22 cellular contexts compared by ENCODE assay signal in the genomic region with DNA sequence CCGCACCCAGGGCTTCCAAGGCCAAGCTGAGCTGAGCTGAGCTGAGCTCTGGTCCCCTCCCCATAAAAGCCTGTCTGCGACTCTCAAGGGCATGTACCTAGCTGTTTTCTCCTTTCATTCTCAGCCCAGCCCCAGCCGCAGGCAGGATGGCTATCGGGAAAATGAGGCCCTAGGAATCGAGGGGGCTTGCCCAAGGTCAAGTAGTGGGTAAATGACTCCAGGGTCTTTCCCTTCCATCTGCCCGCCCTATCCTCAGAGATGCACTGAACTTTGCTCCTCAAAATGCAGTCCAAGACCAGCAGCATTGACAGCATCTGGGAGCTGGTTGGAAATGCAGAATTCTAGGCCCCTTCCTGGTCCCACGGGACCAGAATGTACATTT. TPM values are rescaled to one million over a fixed set of nuclear protein-coding genes. Genes with fewer than 3 reads are reported as not detected.
DNase-seq lines count a peak whose midpoint lies in the region; ATAC-seq, FAIRE-seq and TF ChIP-seq lines count a peak whose summit lies in the region.
"Had no signal": no experiment of that assay in that cellular context is flagged by ENCODE, and none has a peak within 500 bp of the region (broad histone marks: within the 10 kb centered on the region; RNA-seq: fewer than 3 reads in every experiment).

No MANE protein-coding gene starts in this region.

- H3K4ac ChIP-seq in H1 (replicated peaks; ENCODE audit: insufficient read length, low read depth, low read length) (no peak overlapping the region), neuronal stem cell (ENCODE audit: low read length) (no peak overlapping the region)

- H3K27ac ChIP-seq in right atrium auricular region (no peak overlapping the region), H1 (ENCODE audit: low read depth, low read length) (no peak overlapping the region), neuronal stem cell (replicated peaks; ENCODE audit: low read length) (peak overlapping the region; percentile 40), mammary epithelial cell (ENCODE audit: insufficient read depth, low read depth, low read length) (no peak overlapping the region)
- H3K27ac ChIP-seq: SJCRH30 had no signal

- POLR2A ChIA-PET in H1 (lab: Charles Lee; ENCODE audit: partially characterized antibody), result interaction anchor here (1.0 to 1.3 kb wide), 5 partner anchors 9 to 114 kb away, joined by 3 to 6 read pairs (median 3); no protein-coding TSS in a partner anchor

- H2BK12ac ChIP-seq in H1 (ENCODE audit: low read depth, low read length), result 0 out of 2 replicates have a peak overlapping the region, but pooled peaks have one; percentile 11
- peak overlapping the region; percentile 47 for H2BK12ac ChIP-seq in neuronal stem cell (ENCODE audit: low read length)

- H3K14ac ChIP-seq in H1 (ENCODE audit: insufficient read length), result no peak overlapping the region
- H3K14ac ChIP-seq in neuronal stem cell (ENCODE audit: low read length), result no peak overlapping the region

- H2BK5ac ChIP-seq in H1 (ENCODE audit: low read depth, low read length) (no peak overlapping the region), neuronal stem cell (ENCODE audit: low read length) (peak overlapping the region; percentile 56)

- H3K56ac ChIP-seq in H1 (replicated peaks; ENCODE audit: insufficient read length, low read depth, low read length), result no peak overlapping the region

- H2BK120ac ChIP-seq in H1 (replicated peaks; ENCODE audit: low read depth, low read length) (no peak overlapping the region), neuronal stem cell (ENCODE audit: low read depth, low read length) (peak overlapping the region; percentile 84)

- H3K79me2 ChIP-seq in H1 (ENCODE audit: control insufficient read depth in 1 of 2, insufficient read depth in 2 of 2, low read length in 2 of 2) (no peaks in the 10 kb centered on the region), mammary epithelial cell (ENCODE audit: insufficient read depth, low read length) (no peaks in the 10 kb centered on the region)

- no peaks in the 10 kb centered on the region for H4K20me1 ChIP-seq in H1 (replicated peaks in 1 of 2; ENCODE audit: control insufficient read depth in 1 of 2, insufficient read depth in 2 of 2, low read length in 2 of 2)
- no peaks in the 10 kb centered on the region for H4K20me1 ChIP-seq in mammary epithelial cell (ENCODE audit: insufficient read depth, low read length)

- in situ Hi-C loops in mammary epithelial cell (cut with MboI; ENCODE audit: low sequenced_read_pairs in 2 of 2), result no loop called here

- CTCF ChIA-PET in H1 (lab: Charles Lee; ENCODE audit: partially characterized antibody) (interaction anchor here (1.1 to 6.8 kb wide), 5 partner anchors 13 to 115 kb away, joined by 3 to 52 read pairs (median 5); no protein-coding TSS in a partner anchor), mammary epithelial cell (lab: Charles Lee; ENCODE audit: low non-redundant PET) (no interaction called here)

- H3K9me3 ChIP-seq in right atrium auricular region, result no peaks in the 10 kb centered on the region
- 0 out of 4 replicates have a peak, but pooled peaks cover 0 to 2% of the 10 kb centered on the region in 2 experiments for H3K9me3 ChIP-seq in H1 (ENCODE audit: insufficient read depth in 2 of 2, low read depth in 1 of 2, low read length in 1 of 2)
- H3K9me3 ChIP-seq in neuronal stem cell (replicated peaks in 1 of 2; ENCODE audit: control insufficient read depth in 2 of 2, insufficient read depth in 1 of 2, low read depth in 1 of 2, low read length in 2 of 2), result no peaks in the 10 kb centered on the region
- H3K9me3 ChIP-seq in mammary epithelial cell (replicated peaks; ENCODE audit: insufficient read depth, low read length), result no peaks in the 10 kb centered on the region
- H3K9me3 ChIP-seq: SJCRH30 had no signal

- H3K23me2 ChIP-seq in H1 (ENCODE audit: low read depth, low read length), result no peaks in the 10 kb centered on the region; the same call in 1 of the 2 replicates

- H3K23ac ChIP-seq in H1 (ENCODE audit: insufficient read length), result no peak overlapping the region
- no peak overlapping the region for H3K23ac ChIP-seq in neuronal stem cell (ENCODE audit: low read depth, low read length, poor library complexity)

- WGBS in H1 (ENCODE audit: extremely low coverage in 1 of 2, insufficient coverage in 1 of 2, insufficient read length in 1 of 2, insufficient replicate concordance in 2 of 2, low coverage in 1 of 2, low lambda C conversion rate in 2 of 2, missing lambda C conversion rate in 1 of 2), 2 experiments, result 82% methylated on average over 7 of the region's 7 CpGs; no CpG with 5 or more reads in 1 of the 2 experiments
- WGBS in neuronal stem cell (ENCODE audit: extremely low coverage in 2 of 2, insufficient read length in 2 of 2, insufficient replicate concordance in 1 of 2), 2 donors, result no CpG with 5 or more reads among the region's 7 CpGs
- WGBS in mammary epithelial cell (ENCODE audit: low coverage, missing lambda C conversion rate), result 62% methylated on average over 6 of the region's 7 CpGs

- FAIRE-seq in H1 (lab: Jason Lieb, UNC), result no peak
- FAIRE-seq: GM12891, GM18507 had no signal

- no peaks in the 10 kb centered on the region for H3K79me1 ChIP-seq in H1 (ENCODE audit: low read depth, low read length)
- H3K79me1 ChIP-seq in neuronal stem cell (ENCODE audit: low read depth, low read length), result no peaks in the 10 kb centered on the region

- no peaks in the 10 kb centered on the region for H3K36me3 ChIP-seq in right atrium auricular region
- H3K36me3 ChIP-seq in H1 (ENCODE audit: control insufficient read depth in 2 of 4, insufficient read depth in 4 of 4, low read length in 3 of 4), result no peaks in the 10 kb centered on the region
- no peaks in the 10 kb centered on the region for H3K36me3 ChIP-seq in neuronal stem cell (replicated peaks in 1 of 2; ENCODE audit: control insufficient read depth in 2 of 2, insufficient read depth in 2 of 2, low read length in 2 of 2)
- H3K36me3 ChIP-seq in mammary epithelial cell (ENCODE audit: insufficient read depth, low read length), result no peaks in the 10 kb centered on the region
- H3K36me3 ChIP-seq: SJCRH30 had no signal

- H2AK5ac ChIP-seq in H1 (ENCODE audit: low read depth, low read length) (no peak overlapping the region), neuronal stem cell (ENCODE audit: low read depth, low read length) (peak overlapping the region; percentile 0)

- 0 out of 2 replicates have a peak overlapping the region, but pooled peaks have one; percentile 61 for H2BK20ac ChIP-seq in H1 (ENCODE audit: low read length)

- BruUV-seq in mammary epithelial cell (replicated peaks; lab: Mats Ljungman, UMichigan), result no TSS peak

- no peak overlapping the region for H4K8ac ChIP-seq in H1 (ENCODE audit: extremely low read depth, insufficient read depth, low read length)
- H4K8ac ChIP-seq in neuronal stem cell (ENCODE audit: low read depth, low read length), result no peak overlapping the region

- H4K91ac ChIP-seq in H1 (replicated peaks; ENCODE audit: insufficient read length, low read length), result peak overlapping the region; percentile 48
- no peak overlapping the region for H4K91ac ChIP-seq in neuronal stem cell (ENCODE audit: low read depth, low read length, poor library complexity)

- no peak overlapping the region for H3K9ac ChIP-seq in H1 (replicated peaks in 1 of 4; ENCODE audit: extremely low read depth in 1 of 4, low read depth in 3 of 4, low read length in 3 of 4)
- H3K9ac ChIP-seq in neuronal stem cell (ENCODE audit: low read depth, low read length, poor library complexity), result no peak overlapping the region
- no peak overlapping the region for H3K9ac ChIP-seq in mammary epithelial cell (ENCODE audit: insufficient read depth, low read length)

- H3K4me3 ChIP-seq in right atrium auricular region, result no peak overlapping the region
- no peak overlapping the region for H3K4me3 ChIP-seq in H1 (ENCODE audit: extremely low read depth in 1 of 4, insufficient read depth in 2 of 4, low read depth in 3 of 4, low read length in 4 of 4)
- no peak overlapping the region for H3K4me3 ChIP-seq in neuronal stem cell (ENCODE audit: low read length in 2 of 2)
- no peak overlapping the region for H3K4me3 ChIP-seq in mammary epithelial cell (replicated peaks in 1 of 3; ENCODE audit: insufficient read depth in 1 of 3, low read depth in 2 of 3, low read length in 3 of 3)
- H3K4me3 ChIP-seq: SJCRH30 had no signal

- peak overlapping the region; percentile 3; the same call in 1 of the 2 replicates for H3K18ac ChIP-seq in H1 (ENCODE audit: extremely low read depth, low read length)
- no peak overlapping the region for H3K18ac ChIP-seq in neuronal stem cell (ENCODE audit: low read length)

- H2AFZ ChIP-seq in H1 (ENCODE audit: low read length) (peak overlapping the region; percentile 62; the same call in 1 of the 2 replicates), neuronal stem cell (ENCODE audit: low read length) (peak overlapping the region; percentile 51), mammary epithelial cell (ENCODE audit: low read depth, low read length) (no peak overlapping the region)

- peak; percentile 28 for DNase-seq in right atrium auricular region (ENCODE audit: low spot score)
- DNase-seq in Right ventricle myocardium superior, result no peak
- DNase-seq in H1 (ENCODE audit: low read depth in 1 of 2, low spot score in 2 of 2), result no peak
- no peak for DNase-seq in neuronal stem cell (ENCODE audit: low spot score)
- no peak for DNase-seq in SHP77 (lab: John Stamatoyannopoulos, UW)
- no peak for DNase-seq in NCI-H1092 (lab: John Stamatoyannopoulos, UW)
- DNase-seq in mammary epithelial cell, result no peak
- no peak for DNase-seq in NCI-H748 treated with DMSO at 0.1 percent for 48 hours (lab: John Stamatoyannopoulos, UW)
- DNase-seq: DMS 273 treated with DMSO at 0.1 percent for 48 hours; GF-D8; GOT3; HFFc6; NK-92 treated with Interleukin-12 subunit alpha and Interleukin-12 subunit beta, amount 100 ng/mL, for 24 hours; OCI-M1; RPMI8226; SJCRH30 had no signal

- no peaks in the 10 kb centered on the region for H3K4me1 ChIP-seq in right atrium auricular region
- H3K4me1 ChIP-seq in H1 (replicated peaks in 1 of 4; ENCODE audit: control insufficient read depth in 3 of 4, insufficient read depth in 4 of 4, low read length in 3 of 4), result peaks cover 0 to 18% (median 7%) of the 10 kb centered on the region in 4 experiments; a peak in 6 of 7 replicates
- H3K4me1 ChIP-seq in neuronal stem cell (ENCODE audit: control insufficient read depth in 2 of 2, insufficient read depth in 1 of 2, low read depth in 1 of 2, low read length in 2 of 2), result peaks cover 11 to 23% of the 10 kb centered on the region in 2 donors
- H3K4me1 ChIP-seq in mammary epithelial cell (ENCODE audit: insufficient read depth, low read length), result no peaks in the 10 kb centered on the region
- H3K4me1 ChIP-seq: SJCRH30 had no signal

- dilution Hi-C loops in mammary epithelial cell (cut with HindIII; ENCODE audit: low sequenced_read_pairs), result no loop called here

- intact Hi-C loops in Right ventricle myocardium superior (cut with DNase I), result no loop called here
- intact Hi-C loops in mammary epithelial cell (cut with micrococcal nuclease), result no loop called here

- ATAC-seq in Right ventricle myocardium superior (ENCODE audit: poor library complexity), result no peak

- no peaks in the 10 kb centered on the region for H3K27me3 ChIP-seq in right atrium auricular region
- peaks cover 0 to 2% (median 0%) of the 10 kb centered on the region in 4 experiments; a peak in 1 of 7 replicates for H3K27me3 ChIP-seq in H1 (replicated peaks in 1 of 4; ENCODE audit: control insufficient read depth in 3 of 4, extremely low read depth in 1 of 4, insufficient read depth in 3 of 4, low read length in 3 of 4)
- peaks cover 0 to 17% (median 0%) of the 10 kb centered on the region in 3 experiments for H3K27me3 ChIP-seq in neuronal stem cell (ENCODE audit: control insufficient read depth in 3 of 3, insufficient read depth in 3 of 3, low read depth in 1 of 3, low read length in 3 of 3)
- no peaks in the 10 kb centered on the region for H3K27me3 ChIP-seq in mammary epithelial cell (ENCODE audit: insufficient read depth, low read length)

- TF ChIP-seq POLR2A in H1 (IDR thresholded peaks at IDR 0.05; ENCODE audit: control extremely low read depth in 1 of 2, low read depth in 2 of 2, low read length in 2 of 2), result no peak

- H2BK15ac ChIP-seq in H1 (ENCODE audit: low read length) (no peak overlapping the region; the same call in 1 of the 2 replicates), neuronal stem cell (ENCODE audit: low read length) (peak overlapping the region; percentile 1)

- no peak overlapping the region for H4K5ac ChIP-seq in H1 (ENCODE audit: insufficient read length, low read depth, low read length)

- no peak for TF ChIP-seq EP300 in H1 (IDR thresholded peaks at IDR 0.05; ENCODE audit: borderline replicate concordance in 1 of 2, low read depth in 2 of 2, low read length in 2 of 2)

- TF ChIP-seq CTCF in right atrium auricular region (IDR thresholded peaks at IDR 0.05) (no peak), H1 (IDR thresholded peaks at IDR 0.05; ENCODE audit: control extremely low read depth in 1 of 3, insufficient read depth in 1 of 3, low read depth in 1 of 3, low read length in 3 of 3) (no peak), mammary epithelial cell (conservative IDR thresholded peaks at IDR 0.05 in 1 of 2, IDR thresholded peaks at IDR 0.05 in 1 of 2; ENCODE audit: extremely low read depth in 1 of 2, insufficient read depth in 1 of 2, low read depth in 1 of 2, low read length in 2 of 2) (no peak)

- TF ChIP-seq RAD21 in H1 (IDR thresholded peaks at IDR 0.05 in 1 of 2, conservative IDR thresholded peaks at IDR 0.05 in 1 of 2; ENCODE audit: low read depth in 2 of 2, low read length in 2 of 2), result no peak

- H3K4me2 ChIP-seq in H1 (ENCODE audit: insufficient read depth in 1 of 2, low read depth in 2 of 2, low read length in 2 of 2) (no peak overlapping the region), neuronal stem cell (ENCODE audit: insufficient read depth, low read length, poor library complexity, severe bottlenecking) (no peak overlapping the region), mammary epithelial cell (ENCODE audit: insufficient read depth, low read depth, low read length) (no peak overlapping the region)

RNA-seq across cellular contexts. Expression of gene ACCSL, which starts 43.3 kb away (rescaled TPM):
- total RNA-seq in right atrium auricular region (not detected), Right ventricle myocardium superior (not detected), mammary epithelial cell (not detected)
- total RNA-seq in H1 (2021; fragmentation: NEBNext Ultra II Directional; extraction: Animal tissue kit (Norgen Biotek cat#: 25700)), result not detected in 2 replicates
- polyA plus RNA-seq in H1 (2011; rRNA removed) (not detected in 2 replicates), mammary epithelial cell (not detected)
- not detected for polyA plus RNA-seq in H1 (2011; cell fraction: cytosol; rRNA removed)
- not detected for polyA plus RNA-seq in H1 (2011; cell fraction: nucleus; rRNA removed)
- not detected in 4 replicates for polyA plus RNA-seq in H1 (2012, experiment 1 of 2)
- polyA plus RNA-seq in H1 (2012, experiment 2 of 2), result not detected
- polyA plus RNA-seq in H1 (2013, experiment 1 of 2), result not detected
- not detected for polyA plus RNA-seq in H1 (2013, experiment 2 of 2)
- not detected in 2 replicates for polyA minus RNA-seq in H1 (2011; rRNA and poly(A)+ RNA removed)
- not detected for polyA minus RNA-seq in H1 (2011; cell fraction: cytosol; rRNA and poly(A)+ RNA removed)
- not detected for polyA minus RNA-seq in H1 (2011; cell fraction: nucleus; rRNA and poly(A)+ RNA removed)
- polyA plus RNA-seq in neuronal stem cell (2013, experiment 1 of 2), result not detected
- not detected for polyA plus RNA-seq in neuronal stem cell (2013, experiment 2 of 2)
- not detected for polyA minus RNA-seq in mammary epithelial cell
- total RNA-seq: A673, Daoy, HFFc6, MCF 10A, SJCRH30 had no signal
- polyA plus RNA-seq: CD14-positive monocyte had no signal
